In the genomic region with DNA sequence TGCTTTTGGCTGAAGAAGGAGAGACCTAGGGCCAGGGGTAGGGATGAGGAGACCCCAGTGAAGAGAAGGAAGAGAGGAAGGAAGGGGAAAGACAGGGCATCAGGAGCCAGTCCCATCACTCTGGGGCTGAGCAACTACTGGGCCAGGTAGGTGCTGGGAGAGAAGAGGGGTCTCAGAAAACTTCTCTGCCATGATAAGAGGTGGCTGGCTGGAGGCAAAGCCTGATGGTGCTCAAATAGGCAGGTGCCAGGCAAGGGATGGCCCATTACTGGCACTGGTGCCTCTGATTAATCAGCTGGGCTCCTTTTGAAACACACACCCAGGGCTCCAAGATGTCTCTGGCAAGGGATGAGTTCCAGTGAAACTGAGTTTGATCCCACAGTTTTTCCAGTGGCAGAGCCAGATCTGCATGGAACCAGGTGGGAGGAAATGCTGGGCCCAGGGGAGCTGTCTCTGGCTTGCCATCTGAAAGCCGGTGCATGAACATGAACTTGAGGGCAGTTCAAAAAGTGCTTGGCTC, we compare ENCODE assay signal across 10 cellular contexts. TPM values are rescaled to one million over a fixed set of nuclear protein-coding genes. Genes with fewer than 3 reads are reported as not detected.
A peak's percentile ranks its signal among the peaks of the same experiment; 100 is the strongest.
DNase-seq lines count a peak whose midpoint lies in the region; ATAC-seq and TF ChIP-seq lines count a peak whose summit lies in the region.
"Had no signal": no experiment of that assay in that cellular context is flagged by ENCODE, and none has a peak within 500 bp of the region (broad histone marks: within the 10 kb centered on the region; RNA-seq: fewer than 3 reads in every experiment).

No MANE protein-coding gene starts in this region.

- peaks cover 39% of the 10 kb centered on the region for H3K4me1 ChIP-seq in mesenchymal stem cell (ENCODE audit: control insufficient read depth, insufficient read depth, low read depth, low read length)

- WGBS in mesenchymal stem cell = 84% methylated on average over 1 of the region's 1 CpG

- peaks cover 29 to 52% of the 10 kb centered on the region in 2 experiments for H3K36me3 ChIP-seq in mesenchymal stem cell (ENCODE audit: control insufficient read depth in 1 of 2, insufficient read depth in 2 of 2, low read depth in 1 of 2, low read length in 2 of 2)

- no peak overlapping the region for H3K27ac ChIP-seq in mesenchymal stem cell (ENCODE audit: low read length, poor library complexity, severe bottlenecking)
- H3K27ac ChIP-seq: BLaER1 treated with 17β-estradiol and CSF1 and Interleukin-3, amounts not matched to agents 10 nM and 100 nM had no signal

- peak overlapping the region; percentile 95 for H3K9ac ChIP-seq in mesenchymal stem cell (ENCODE audit: low read length)
- H3K9ac ChIP-seq: BLaER1 treated with 17β-estradiol and CSF1 and Interleukin-3, amounts not matched to agents 10 nM and 100 nM had no signal

- no peak overlapping the region for H3K23ac ChIP-seq in mesenchymal stem cell (ENCODE audit: low read length in 2 of 2)

- H3K27ac Mint-ChIP-seq in activated naive CD4-positive, alpha-beta T cell treated with anti-CD3 and anti-CD28 coated beads, Interleukin-2, amount 50 U/mL, for 24 hours = no peak overlapping the region
- H3K27ac Mint-ChIP-seq in brain = peak overlapping the region in 3 of 5 experiments; percentile 65 to 89 (median 82)
- no peak overlapping the region for H3K27ac Mint-ChIP-seq in type B pancreatic cell

- H4K8ac ChIP-seq in mesenchymal stem cell (ENCODE audit: low read length) = no peak overlapping the region

- ATAC-seq in GM19324 (IDR thresholded peaks at IDR 0.05; ENCODE audit: low FRiP score, unreplicated experiment) = no peak
- no peak for ATAC-seq in HG03108 (IDR thresholded peaks at IDR 0.05; ENCODE audit: unreplicated experiment)

- no peak overlapping the region for H2BK120ac ChIP-seq in mesenchymal stem cell (ENCODE audit: low read depth, low read length)

- no peak overlapping the region for H2AFZ ChIP-seq in mesenchymal stem cell (ENCODE audit: low read depth, low read length)

- DNase-seq in activated naive CD4-positive, alpha-beta T cell treated with anti-CD3 and anti-CD28 coated beads, Interleukin-2, amount 50 U/mL, for 16 hours = no peak
- DNase-seq in mesenchymal stem cell = no peak
- no peak for DNase-seq in type B pancreatic cell (ENCODE audit: extremely low spot score, unreplicated experiment)
- DNase-seq in NCI-H1105 treated with DMSO at 0.1 percent for 48 hours (lab: John Stamatoyannopoulos, UW) = no peak
- DNase-seq: activated gamma-delta T cell treated with Interleukin-2 at 50 U/mL for 16 hours had no signal

- H3K18ac ChIP-seq in mesenchymal stem cell (ENCODE audit: low read depth in 1 of 2, low read length in 2 of 2) = no peak overlapping the region

- H4K91ac ChIP-seq in mesenchymal stem cell (ENCODE audit: low read length) = no peak overlapping the region

- no peak overlapping the region for H2BK12ac ChIP-seq in mesenchymal stem cell (ENCODE audit: low read length in 2 of 2)

- no peaks in the 10 kb centered on the region for H3K9me3 Mint-ChIP-seq in activated naive CD4-positive, alpha-beta T cell treated with anti-CD3 and anti-CD28 coated beads, Interleukin-2, amount 50 U/mL, for 24 hours
- H3K9me3 Mint-ChIP-seq in brain = no peaks in the 10 kb centered on the region
- H3K9me3 Mint-ChIP-seq in type B pancreatic cell = no peaks in the 10 kb centered on the region

- no peaks in the 10 kb centered on the region for H3K27me3 Mint-ChIP-seq in activated naive CD4-positive, alpha-beta T cell treated with anti-CD3 and anti-CD28 coated beads, Interleukin-2, amount 50 U/mL, for 24 hours
- H3K27me3 Mint-ChIP-seq in brain = peaks cover 9% of the 10 kb centered on the region
- H3K27me3 Mint-ChIP-seq in type B pancreatic cell = peaks cover 22% of the 10 kb centered on the region

- no peak overlapping the region for H2BK15ac ChIP-seq in mesenchymal stem cell (ENCODE audit: low read depth, poor library complexity, severe bottlenecking)

- peaks cover 34% of the 10 kb centered on the region for H3K4me1 Mint-ChIP-seq in activated naive CD4-positive, alpha-beta T cell treated with anti-CD3 and anti-CD28 coated beads, Interleukin-2, amount 50 U/mL, for 24 hours
- H3K4me1 Mint-ChIP-seq in brain (peaks cover 45% of the 10 kb centered on the region), type B pancreatic cell (ENCODE audit: unreplicated experiment) (peaks cover 35% of the 10 kb centered on the region)

- H3K36me3 Mint-ChIP-seq in activated naive CD4-positive, alpha-beta T cell treated with anti-CD3 and anti-CD28 coated beads, Interleukin-2, amount 50 U/mL, for 24 hours = peaks cover 17% of the 10 kb centered on the region
- H3K36me3 Mint-ChIP-seq in brain (peaks cover 24% of the 10 kb centered on the region), type B pancreatic cell (peaks cover 16% of the 10 kb centered on the region)

- H3K4ac ChIP-seq in mesenchymal stem cell (ENCODE audit: low read depth in 1 of 2, low read length in 2 of 2) = peak overlapping the region in 1 of 2 experiments; percentile 3

- H3K4me3 ChIP-seq in mesenchymal stem cell (ENCODE audit: insufficient read depth in 1 of 2, low read depth in 1 of 2, low read length in 2 of 2) = peak overlapping the region in 1 of 2 experiments; percentile 97
- H3K4me3 ChIP-seq: BLaER1 treated with 17β-estradiol and CSF1 and Interleukin-3, amounts not matched to agents 10 nM and 100 nM had no signal

- H3K79me1 ChIP-seq in mesenchymal stem cell (replicated peaks; ENCODE audit: low read length, poor library complexity, severe bottlenecking) = peaks cover 31% of the 10 kb centered on the region

- H3K27me3 ChIP-seq in mesenchymal stem cell (ENCODE audit: control insufficient read depth in 1 of 2, insufficient read depth in 1 of 2, low read length in 2 of 2) = no peaks in the 10 kb centered on the region

- TF ChIP-seq CTCF in brain (conservative IDR thresholded peaks at IDR 0.05) (no peak), type B pancreatic cell (conservative IDR thresholded peaks at IDR 0.05) (no peak)

- no peak overlapping the region for H3K14ac ChIP-seq in mesenchymal stem cell (ENCODE audit: low read length in 2 of 2)

- H3K4me2 ChIP-seq in mesenchymal stem cell (ENCODE audit: low read length, poor library complexity, severe bottlenecking) = no peak overlapping the region

- no peak overlapping the region for H2AK5ac ChIP-seq in mesenchymal stem cell (ENCODE audit: low read length, severe bottlenecking)

- peak overlapping the region; percentile 90 for H3K4me3 Mint-ChIP-seq in activated naive CD4-positive, alpha-beta T cell treated with anti-CD3 and anti-CD28 coated beads, Interleukin-2, amount 50 U/mL, for 24 hours
- H3K4me3 Mint-ChIP-seq in brain = peak overlapping the region in 3 of 5 experiments; percentile 83 to 93 (median 92)
- H3K4me3 Mint-ChIP-seq in type B pancreatic cell = peak overlapping the region; percentile 90

- no peaks in the 10 kb centered on the region for H3K9me3 ChIP-seq in mesenchymal stem cell (ENCODE audit: control insufficient read depth, low read length)
- H3K9me3 ChIP-seq: BLaER1 treated with 17β-estradiol and CSF1 and Interleukin-3, amounts not matched to agents 10 nM and 100 nM had no signal

- H2BK5ac ChIP-seq in mesenchymal stem cell (ENCODE audit: low read depth, low read length, poor library complexity, severe bottlenecking) = no peak overlapping the region

RNA-seq across cellular contexts. Expression of a gene that starts 2.8 kb away (rescaled TPM):
- 10.5 TPM for polyA plus RNA-seq in brain (ENCODE audit: insufficient read depth, low read depth, low replicate concordance)
- 111 TPM for polyA plus RNA-seq in mesenchymal stem cell (2013, experiment 1 of 2)
- 109 TPM for polyA plus RNA-seq in mesenchymal stem cell (2013, experiment 2 of 2)
- total RNA-seq in type B pancreatic cell (ENCODE audit: low replicate concordance) = 10.9 and 15.2 TPM in 2 replicates

Comparison
In these comparisons a context has a peak if more than half of its experiments do, and no peak if none do; other contexts are left out.
1. H3K27ac Mint-ChIP-seq: peak in brain (3 of 5); none in activated naive CD4-positive, alpha-beta T cell treated with anti-CD3 and anti-CD28 coated beads, Interleukin-2, amount 50 U/mL, for 24 hours (single experiment) and type B pancreatic cell (single experiment).
2. Peak in every context shown above with its lines, with median percentiles within 50 percentile points of each other: H3K4me3 Mint-ChIP-seq.